Comparison of ENCODE assay signal across 1 cellular context in the genomic region with DNA sequence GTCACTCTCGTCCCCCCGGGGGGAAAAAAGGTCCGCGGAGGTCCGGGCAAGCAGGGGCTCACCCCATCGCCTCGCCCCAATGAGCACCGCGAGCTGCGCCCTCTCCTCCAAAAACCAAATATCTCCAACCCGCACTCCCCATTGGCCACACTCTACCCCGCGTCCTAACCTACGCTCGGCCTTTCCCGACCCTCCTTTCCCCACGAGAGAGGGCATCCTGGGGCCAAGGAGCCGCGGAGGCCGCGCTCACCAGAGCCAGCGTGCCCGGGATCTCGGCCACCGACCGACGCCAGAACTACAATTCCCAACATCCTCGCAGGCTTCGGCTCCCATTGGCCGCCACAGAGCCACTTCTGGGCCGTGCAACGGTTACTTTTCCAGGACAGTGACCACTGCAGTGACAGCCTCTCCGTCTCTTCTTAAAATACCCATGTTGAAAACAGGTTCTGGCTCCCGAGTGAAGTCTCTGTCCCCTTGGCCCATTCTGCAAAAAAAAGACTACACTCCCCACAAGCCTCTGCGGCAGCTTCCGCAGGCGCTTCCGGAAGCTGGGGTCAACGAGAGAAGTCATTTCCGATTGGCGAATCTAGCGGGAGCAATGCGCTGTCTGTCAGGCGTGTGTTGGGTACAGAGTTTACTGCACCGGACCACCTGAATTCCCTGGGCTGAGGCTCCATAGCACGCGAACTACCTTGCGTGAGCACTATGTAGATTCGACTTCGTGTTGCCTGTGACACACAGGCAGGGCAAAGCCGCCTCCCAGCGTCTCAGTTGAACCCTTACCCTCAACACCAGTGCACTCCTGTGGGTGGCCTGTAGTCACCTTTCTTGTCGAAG.
TF ChIP-seq lines count a peak whose summit lies in the region.

A gene (minus strand): TSS at position 285 of the 837 bp plus-strand sequence. CDS start 15,020 bp downstream, outside the sequence.

TF ChIP-seq in GM12878, 131 proteins besides CTCF, POLR2A, EP300 and RAD21 (continued from another document and continues in another):
- TF ChIP-seq, protein P1, sequence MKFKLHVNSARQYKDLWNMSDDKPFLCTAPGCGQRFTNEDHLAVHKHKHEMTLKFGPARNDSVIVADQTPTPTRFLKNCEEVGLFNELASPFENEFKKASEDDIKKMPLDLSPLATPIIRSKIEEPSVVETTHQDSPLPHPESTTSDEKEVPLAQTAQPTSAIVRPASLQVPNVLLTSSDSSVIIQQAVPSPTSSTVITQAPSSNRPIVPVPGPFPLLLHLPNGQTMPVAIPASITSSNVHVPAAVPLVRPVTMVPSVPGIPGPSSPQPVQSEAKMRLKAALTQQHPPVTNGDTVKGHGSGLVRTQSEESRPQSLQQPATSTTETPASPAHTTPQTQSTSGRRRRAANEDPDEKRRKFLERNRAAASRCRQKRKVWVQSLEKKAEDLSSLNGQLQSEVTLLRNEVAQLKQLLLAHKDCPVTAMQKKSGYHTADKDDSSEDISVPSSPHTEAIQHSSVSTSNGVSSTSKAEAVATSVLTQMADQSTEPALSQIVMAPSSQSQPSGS (IDR thresholded peaks at IDR 0.05; ENCODE audit: low read length) = no peak
- TF ChIP-seq TBL1XR1 (IDR thresholded peaks at IDR 0.05; ENCODE audit: low read depth, low read length) (peak; percentile 75; the same call in 1 of the 2 replicates), TCF3 (IDR thresholded peaks at IDR 0.05; ENCODE audit: borderline replicate concordance, insufficient read depth, low read depth, low read length) (no peak), CREM (IDR thresholded peaks at IDR 0.05; ENCODE audit: low read depth) (peak; percentile 83; the same call in 1 of the 2 replicates), JUNB (IDR thresholded peaks at IDR 0.05) (no peak), EZH2 (IDR thresholded peaks at IDR 0.05; ENCODE audit: borderline replicate concordance, control insufficient read depth, low read depth, low read length) (no peak), CEBPB (IDR thresholded peaks at IDR 0.05; ENCODE audit: borderline replicate concordance in 1 of 2, low read depth in 2 of 2, low read length in 2 of 2) (no peak), WRNIP1 (IDR thresholded peaks at IDR 0.05; ENCODE audit: borderline replicate concordance, low read depth, low read length) (no peak; the same call in 1 of the 2 replicates), POU2F2 (IDR thresholded peaks at IDR 0.05; ENCODE audit: borderline replicate concordance, low read depth, low read length) (no peak), NR2C2 (IDR thresholded peaks at IDR 0.05; ENCODE audit: borderline replicate concordance, control insufficient read depth, insufficient read length, low read depth) (no peak), POLR2AphosphoS5 (IDR thresholded peaks at IDR 0.05; ENCODE audit: low read length) (peak; percentile 78; the same call in 1 of the 2 replicates), ZSCAN29 (IDR thresholded peaks at IDR 0.05) (no peak), ZBED1 (IDR thresholded peaks at IDR 0.05; ENCODE audit: borderline replicate concordance) (no peak), NFYA (IDR thresholded peaks at IDR 0.05; ENCODE audit: borderline replicate concordance, low read depth, low read length) (no peak), MXI1 (IDR thresholded peaks at IDR 0.05; ENCODE audit: low read depth, low read length) (peak; percentile 76), ZZZ3 (IDR thresholded peaks at IDR 0.05; ENCODE audit: control insufficient read depth, insufficient read length, low read depth) (no peak), NFXL1 (IDR thresholded peaks at IDR 0.05; ENCODE audit: borderline replicate concordance) (no peak), SPI1 (IDR thresholded peaks at IDR 0.05; ENCODE audit: borderline replicate concordance, insufficient read depth, low read depth, low read length) (no peak), CREB1 (IDR thresholded peaks at IDR 0.05; ENCODE audit: low read depth) (peak; percentile 72), TCF12 (IDR thresholded peaks at IDR 0.05; ENCODE audit: low read depth, low read length) (0 out of 2 replicates have a peak, but pooled peaks have one; percentile 13), BMI1 (IDR thresholded peaks at IDR 0.05; ENCODE audit: borderline replicate concordance) (no peak), SUZ12 (IDR thresholded peaks at IDR 0.05; ENCODE audit: unreplicated experiment) (no peak), KDM1A (IDR thresholded peaks at IDR 0.05; ENCODE audit: borderline replicate concordance) (no peak), SP1 (IDR thresholded peaks at IDR 0.05; ENCODE audit: low read depth, low read length) (no peak), SREBF1 (IDR thresholded peaks at IDR 0.05; ENCODE audit: low read length) (peak; percentile 70), NFIC (IDR thresholded peaks at IDR 0.05; ENCODE audit: low read depth, low read length) (no peak), MTA2 (IDR thresholded peaks at IDR 0.05; ENCODE audit: low read depth) (peak; percentile 71; the same call in 1 of the 2 replicates), RELA (IDR thresholded peaks at IDR 0.05; ENCODE audit: borderline replicate concordance, partially characterized antibody) (peak; percentile 24), ESRRA (IDR thresholded peaks at IDR 0.05; ENCODE audit: low read length) (no peak), JUND (IDR thresholded peaks at IDR 0.05; ENCODE audit: low read depth, low read length) (no peak), HCFC1 (IDR thresholded peaks at IDR 0.05; ENCODE audit: low read length) (peak; percentile 90), RFX5 (IDR thresholded peaks at IDR 0.05; ENCODE audit: low read depth, low read length) (no peak), ZNF207 (IDR thresholded peaks at IDR 0.05; ENCODE audit: borderline replicate concordance) (peak; percentile 79; the same call in 1 of the 2 replicates), MEF2B (IDR thresholded peaks at IDR 0.05; ENCODE audit: partially characterized antibody, poor library complexity, severe bottlenecking) (no peak), YY1 (IDR thresholded peaks at IDR 0.05; ENCODE audit: low read depth, low read length) (0 out of 2 replicates have a peak, but pooled peaks have one; percentile 49), CHD2 (IDR thresholded peaks at IDR 0.05; ENCODE audit: borderline replicate concordance, low read depth, low read length) (peak; percentile 76; the same call in 1 of the 2 replicates), SIX5 (IDR thresholded peaks at IDR 0.05; ENCODE audit: low read depth, low read length, severe bottlenecking) (peak; percentile 93), SMARCA5 (IDR thresholded peaks at IDR 0.05) (peak; percentile 28; the same call in 1 of the 2 replicates), STAT3 (IDR thresholded peaks at IDR 0.05; ENCODE audit: low read depth, low read length) (no peak), LARP7 (IDR thresholded peaks at IDR 0.05) (no peak), BHLHE40 (IDR thresholded peaks at IDR 0.05; ENCODE audit: borderline replicate concordance in 1 of 2, low read depth in 2 of 2, low read length in 1 of 2) (peak in 1 of 2 experiments; percentile 20; a peak in 1 of 4 replicates)
- TF ChIP-seq, protein P2, sequence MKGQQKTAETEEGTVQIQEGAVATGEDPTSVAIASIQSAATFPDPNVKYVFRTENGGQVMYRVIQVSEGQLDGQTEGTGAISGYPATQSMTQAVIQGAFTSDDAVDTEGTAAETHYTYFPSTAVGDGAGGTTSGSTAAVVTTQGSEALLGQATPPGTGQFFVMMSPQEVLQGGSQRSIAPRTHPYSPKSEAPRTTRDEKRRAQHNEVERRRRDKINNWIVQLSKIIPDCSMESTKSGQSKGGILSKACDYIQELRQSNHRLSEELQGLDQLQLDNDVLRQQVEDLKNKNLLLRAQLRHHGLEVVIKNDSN (IDR thresholded peaks at IDR 0.05; ENCODE audit: borderline replicate concordance, extremely low read length, insufficient read depth, low read depth, low read length) = no peak
- TF ChIP-seq, protein P3, sequence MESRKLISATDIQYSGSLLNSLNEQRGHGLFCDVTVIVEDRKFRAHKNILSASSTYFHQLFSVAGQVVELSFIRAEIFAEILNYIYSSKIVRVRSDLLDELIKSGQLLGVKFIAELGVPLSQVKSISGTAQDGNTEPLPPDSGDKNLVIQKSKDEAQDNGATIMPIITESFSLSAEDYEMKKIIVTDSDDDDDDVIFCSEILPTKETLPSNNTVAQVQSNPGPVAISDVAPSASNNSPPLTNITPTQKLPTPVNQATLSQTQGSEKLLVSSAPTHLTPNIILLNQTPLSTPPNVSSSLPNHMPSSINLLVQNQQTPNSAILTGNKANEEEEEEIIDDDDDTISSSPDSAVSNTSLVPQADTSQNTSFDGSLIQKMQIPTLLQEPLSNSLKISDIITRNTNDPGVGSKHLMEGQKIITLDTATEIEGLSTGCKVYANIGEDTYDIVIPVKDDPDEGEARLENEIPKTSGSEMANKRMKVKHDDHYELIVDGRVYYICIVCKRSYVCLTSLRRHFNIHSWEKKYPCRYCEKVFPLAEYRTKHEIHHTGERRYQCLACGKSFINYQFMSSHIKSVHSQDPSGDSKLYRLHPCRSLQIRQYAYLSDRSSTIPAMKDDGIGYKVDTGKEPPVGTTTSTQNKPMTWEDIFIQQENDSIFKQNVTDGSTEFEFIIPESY (IDR thresholded peaks at IDR 0.05) = no peak
- TF ChIP-seq, protein P4, sequence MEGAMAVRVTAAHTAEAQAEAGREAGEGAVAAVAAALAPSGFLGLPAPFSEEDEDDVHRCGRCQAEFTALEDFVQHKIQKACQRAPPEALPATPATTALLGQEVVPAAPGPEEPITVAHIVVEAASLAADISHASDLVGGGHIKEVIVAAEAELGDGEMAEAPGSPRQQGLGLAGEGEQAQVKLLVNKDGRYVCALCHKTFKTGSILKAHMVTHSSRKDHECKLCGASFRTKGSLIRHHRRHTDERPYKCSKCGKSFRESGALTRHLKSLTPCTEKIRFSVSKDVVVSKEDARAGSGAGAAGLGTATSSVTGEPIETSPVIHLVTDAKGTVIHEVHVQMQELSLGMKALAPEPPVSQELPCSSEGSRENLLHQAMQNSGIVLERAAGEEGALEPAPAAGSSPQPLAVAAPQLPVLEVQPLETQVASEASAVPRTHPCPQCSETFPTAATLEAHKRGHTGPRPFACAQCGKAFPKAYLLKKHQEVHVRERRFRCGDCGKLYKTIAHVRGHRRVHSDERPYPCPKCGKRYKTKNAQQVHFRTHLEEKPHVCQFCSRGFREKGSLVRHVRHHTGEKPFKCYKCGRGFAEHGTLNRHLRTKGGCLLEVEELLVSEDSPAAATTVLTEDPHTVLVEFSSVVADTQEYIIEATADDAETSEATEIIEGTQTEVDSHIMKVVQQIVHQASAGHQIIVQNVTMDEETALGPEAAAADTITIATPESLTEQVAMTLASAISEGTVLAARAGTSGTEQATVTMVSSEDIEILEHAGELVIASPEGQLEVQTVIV (IDR thresholded peaks at IDR 0.05; ENCODE audit: borderline replicate concordance, partially characterized antibody) = no peak
- TF ChIP-seq, protein P5, sequence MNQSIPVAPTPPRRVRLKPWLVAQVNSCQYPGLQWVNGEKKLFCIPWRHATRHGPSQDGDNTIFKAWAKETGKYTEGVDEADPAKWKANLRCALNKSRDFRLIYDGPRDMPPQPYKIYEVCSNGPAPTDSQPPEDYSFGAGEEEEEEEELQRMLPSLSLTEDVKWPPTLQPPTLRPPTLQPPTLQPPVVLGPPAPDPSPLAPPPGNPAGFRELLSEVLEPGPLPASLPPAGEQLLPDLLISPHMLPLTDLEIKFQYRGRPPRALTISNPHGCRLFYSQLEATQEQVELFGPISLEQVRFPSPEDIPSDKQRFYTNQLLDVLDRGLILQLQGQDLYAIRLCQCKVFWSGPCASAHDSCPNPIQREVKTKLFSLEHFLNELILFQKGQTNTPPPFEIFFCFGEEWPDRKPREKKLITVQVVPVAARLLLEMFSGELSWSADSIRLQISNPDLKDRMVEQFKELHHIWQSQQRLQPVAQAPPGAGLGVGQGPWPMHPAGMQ (IDR thresholded peaks at IDR 0.05; ENCODE audit: borderline replicate concordance) = no peak
- TF ChIP-seq, protein P6, sequence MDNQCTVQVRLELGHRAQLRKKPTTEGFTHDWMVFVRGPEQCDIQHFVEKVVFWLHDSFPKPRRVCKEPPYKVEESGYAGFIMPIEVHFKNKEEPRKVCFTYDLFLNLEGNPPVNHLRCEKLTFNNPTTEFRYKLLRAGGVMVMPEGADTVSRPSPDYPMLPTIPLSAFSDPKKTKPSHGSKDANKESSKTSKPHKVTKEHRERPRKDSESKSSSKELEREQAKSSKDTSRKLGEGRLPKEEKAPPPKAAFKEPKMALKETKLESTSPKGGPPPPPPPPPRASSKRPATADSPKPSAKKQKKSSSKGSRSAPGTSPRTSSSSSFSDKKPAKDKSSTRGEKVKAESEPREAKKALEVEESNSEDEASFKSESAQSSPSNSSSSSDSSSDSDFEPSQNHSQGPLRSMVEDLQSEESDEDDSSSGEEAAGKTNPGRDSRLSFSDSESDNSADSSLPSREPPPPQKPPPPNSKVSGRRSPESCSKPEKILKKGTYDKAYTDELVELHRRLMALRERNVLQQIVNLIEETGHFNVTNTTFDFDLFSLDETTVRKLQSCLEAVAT (IDR thresholded peaks at IDR 0.05) = no peak
- TF ChIP-seq, protein P7, sequence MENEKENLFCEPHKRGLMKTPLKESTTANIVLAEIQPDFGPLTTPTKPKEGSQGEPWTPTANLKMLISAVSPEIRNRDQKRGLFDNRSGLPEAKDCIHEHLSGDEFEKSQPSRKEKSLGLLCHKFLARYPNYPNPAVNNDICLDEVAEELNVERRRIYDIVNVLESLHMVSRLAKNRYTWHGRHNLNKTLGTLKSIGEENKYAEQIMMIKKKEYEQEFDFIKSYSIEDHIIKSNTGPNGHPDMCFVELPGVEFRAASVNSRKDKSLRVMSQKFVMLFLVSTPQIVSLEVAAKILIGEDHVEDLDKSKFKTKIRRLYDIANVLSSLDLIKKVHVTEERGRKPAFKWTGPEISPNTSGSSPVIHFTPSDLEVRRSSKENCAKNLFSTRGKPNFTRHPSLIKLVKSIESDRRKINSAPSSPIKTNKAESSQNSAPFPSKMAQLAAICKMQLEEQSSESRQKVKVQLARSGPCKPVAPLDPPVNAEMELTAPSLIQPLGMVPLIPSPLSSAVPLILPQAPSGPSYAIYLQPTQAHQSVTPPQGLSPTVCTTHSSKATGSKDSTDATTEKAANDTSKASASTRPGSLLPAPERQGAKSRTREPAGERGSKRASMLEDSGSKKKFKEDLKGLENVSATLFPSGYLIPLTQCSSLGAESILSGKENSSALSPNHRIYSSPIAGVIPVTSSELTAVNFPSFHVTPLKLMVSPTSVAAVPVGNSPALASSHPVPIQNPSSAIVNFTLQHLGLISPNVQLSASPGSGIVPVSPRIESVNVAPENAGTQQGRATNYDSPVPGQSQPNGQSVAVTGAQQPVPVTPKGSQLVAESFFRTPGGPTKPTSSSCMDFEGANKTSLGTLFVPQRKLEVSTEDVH (IDR thresholded peaks at IDR 0.05; ENCODE audit: low read depth, partially characterized antibody) = peak; percentile 90
- TF ChIP-seq, protein P8, sequence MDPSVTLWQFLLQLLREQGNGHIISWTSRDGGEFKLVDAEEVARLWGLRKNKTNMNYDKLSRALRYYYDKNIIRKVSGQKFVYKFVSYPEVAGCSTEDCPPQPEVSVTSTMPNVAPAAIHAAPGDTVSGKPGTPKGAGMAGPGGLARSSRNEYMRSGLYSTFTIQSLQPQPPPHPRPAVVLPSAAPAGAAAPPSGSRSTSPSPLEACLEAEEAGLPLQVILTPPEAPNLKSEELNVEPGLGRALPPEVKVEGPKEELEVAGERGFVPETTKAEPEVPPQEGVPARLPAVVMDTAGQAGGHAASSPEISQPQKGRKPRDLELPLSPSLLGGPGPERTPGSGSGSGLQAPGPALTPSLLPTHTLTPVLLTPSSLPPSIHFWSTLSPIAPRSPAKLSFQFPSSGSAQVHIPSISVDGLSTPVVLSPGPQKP (IDR thresholded peaks at IDR 0.05; ENCODE audit: low read depth, low read length) = peak; percentile 75
- TF ChIP-seq, protein P9, sequence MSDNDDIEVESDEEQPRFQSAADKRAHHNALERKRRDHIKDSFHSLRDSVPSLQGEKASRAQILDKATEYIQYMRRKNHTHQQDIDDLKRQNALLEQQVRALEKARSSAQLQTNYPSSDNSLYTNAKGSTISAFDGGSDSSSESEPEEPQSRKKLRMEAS (IDR thresholded peaks at IDR 0.05; ENCODE audit: low read depth, low read length) = no peak
